Comparison of ENCODE assay signal across 16 cellular contexts in genomic region chr10:129506101-129506797, GRCh38. TPM values are rescaled to one million over a fixed set of nuclear protein-coding genes. Genes with fewer than 3 reads are reported as not detected.
A peak's percentile ranks its signal among the peaks of the same experiment; 100 is the strongest.
DNase-seq lines count a peak whose midpoint lies in the region; TF ChIP-seq lines count a peak whose summit lies in the region.
"Had no signal": no experiment of that assay in that cellular context is flagged by ENCODE, and none has a peak within 500 bp of the region (broad histone marks: within the 10 kb centered on the region; RNA-seq: fewer than 3 reads in every experiment).

No MANE protein-coding gene starts in this region.

- H4K20me1 ChIP-seq in BLaER1 treated with 17β-estradiol and CSF1 and Interleukin-3, amounts not matched to agents 10 nM and 100 nM, result peaks cover 0 to 10% (median 4%) of the 10 kb centered on the region in 11 experiments; a peak in 4 of 22 replicates
- H4K20me1 ChIP-seq in Loucy (ENCODE audit: insufficient read depth, low read length, poor library complexity, severe bottlenecking), result no peaks in the 10 kb centered on the region

- TF ChIP-seq CTCF in Loucy (conservative IDR thresholded peaks at IDR 0.05; ENCODE audit: low read length) (no peak), esophagus muscularis mucosa (IDR thresholded peaks at IDR 0.05) (no peak), GM10248 (IDR thresholded peaks at IDR 0.05; ENCODE audit: control extremely low read depth, extremely low read depth, low read depth, missing control alignments) (no peak)

- DNase-seq in esophagus muscularis mucosa (ENCODE audit: extremely low spot score), result peak; percentile 55
- no peak for DNase-seq in neuronal stem cell (ENCODE audit: low spot score)
- no peak for DNase-seq in NCI-H524 (lab: John Stamatoyannopoulos, UW)
- DNase-seq in GM10248 (ENCODE audit: extremely low spot score), result no peak
- no peak for DNase-seq in HuH-7.5 (ENCODE audit: low spot score)
- no peak for DNase-seq in NCI-H82 (lab: John Stamatoyannopoulos, UW)
- DNase-seq: Calu3; CD4-positive, alpha-beta T cell; DMS79 treated with DMSO at 0.1 percent for 48 hours; GF-D8; H9 had no signal

- H3K9me2 ChIP-seq in Loucy (replicated peaks; ENCODE audit: low read depth, low read length), result no peaks in the 10 kb centered on the region

- no peak overlapping the region for H3K27ac ChIP-seq in BLaER1 treated with 17β-estradiol and CSF1 and Interleukin-3, amounts not matched to agents 10 nM and 100 nM
- H3K27ac ChIP-seq in esophagus muscularis mucosa (replicated peaks in 1 of 4) (no peak overlapping the region), neuronal stem cell (replicated peaks; ENCODE audit: low read length) (no peak overlapping the region)
- H3K27ac ChIP-seq: C4-2B had no signal

- no peak overlapping the region for H3K18ac ChIP-seq in neuronal stem cell (ENCODE audit: low read length)

- H3K9ac ChIP-seq in BLaER1 treated with 17β-estradiol and CSF1 and Interleukin-3, amounts not matched to agents 10 nM and 100 nM, result no peak overlapping the region
- H3K9ac ChIP-seq in Loucy (ENCODE audit: low read depth, low read length, poor library complexity, severe bottlenecking) (no peak overlapping the region), neuronal stem cell (ENCODE audit: low read depth, low read length, poor library complexity) (no peak overlapping the region)

- no peak overlapping the region for H3K4me3 ChIP-seq in BLaER1 treated with 17β-estradiol and CSF1 and Interleukin-3, amounts not matched to agents 10 nM and 100 nM
- H3K4me3 ChIP-seq in Loucy (ENCODE audit: low read length, poor library complexity, severe bottlenecking) (no peak overlapping the region), esophagus muscularis mucosa (no peak overlapping the region), neuronal stem cell (ENCODE audit: low read length in 2 of 2) (no peak overlapping the region)
- H3K4me3 ChIP-seq: GM12878 had no signal

- H2BK15ac ChIP-seq in neuronal stem cell (ENCODE audit: low read length), result no peak overlapping the region

- intact Hi-C loops in esophagus muscularis mucosa (cut with DNase I), result no loop called here

- no peak overlapping the region for H2BK5ac ChIP-seq in neuronal stem cell (ENCODE audit: low read length)

- peak overlapping the region; percentile 33 for H2AK5ac ChIP-seq in neuronal stem cell (ENCODE audit: low read depth, low read length)

- TF ChIP-seq EP300 in esophagus muscularis mucosa (IDR thresholded peaks at IDR 0.05), result no peak

- POLR2A ChIA-PET in GM10248 (lab: Yijun Ruan, JAX), result no interaction called here

- TF ChIP-seq POLR2A in esophagus muscularis mucosa (IDR thresholded peaks at IDR 0.05; ENCODE audit: low read depth), result no peak

- H3F3A ChIP-seq in Loucy (ENCODE audit: low read depth), result no peaks in the 10 kb centered on the region

- H3K79me1 ChIP-seq in neuronal stem cell (ENCODE audit: low read depth, low read length), result peaks cover 2% of the 10 kb centered on the region

- no peak overlapping the region for H3K4ac ChIP-seq in neuronal stem cell (ENCODE audit: low read length)

- H3K4me1 ChIP-seq in BLaER1 treated with 17β-estradiol and CSF1 and Interleukin-3, amounts not matched to agents 10 nM and 100 nM, result peaks cover 0 to 30% (median 20%) of the 10 kb centered on the region in 10 experiments; a peak in 18 of 20 replicates
- H3K4me1 ChIP-seq in Loucy (ENCODE audit: insufficient read depth, low read length, poor library complexity, severe bottlenecking), result peaks cover 13% of the 10 kb centered on the region
- H3K4me1 ChIP-seq in esophagus muscularis mucosa, result peaks cover 0 to 19% (median 16%) of the 10 kb centered on the region in 4 donors
- H3K4me1 ChIP-seq in neuronal stem cell (ENCODE audit: control insufficient read depth in 2 of 2, insufficient read depth in 1 of 2, low read depth in 1 of 2, low read length in 2 of 2), result no peaks in the 10 kb centered on the region

- H2AFZ ChIP-seq in Loucy (ENCODE audit: low read length), result no peak overlapping the region
- H2AFZ ChIP-seq in neuronal stem cell (ENCODE audit: low read length), result no peak overlapping the region

- CTCF ChIA-PET in GM10248 (lab: Yijun Ruan, JAX), result no interaction called here

- no peak overlapping the region for H3K23ac ChIP-seq in neuronal stem cell (ENCODE audit: low read depth, low read length, poor library complexity)

- no peak overlapping the region for H2BK12ac ChIP-seq in neuronal stem cell (ENCODE audit: low read length)

- H3K36me3 ChIP-seq in BLaER1 treated with 17β-estradiol and CSF1 and Interleukin-3, amounts not matched to agents 10 nM and 100 nM, result peaks cover 14 to 38% (median 27%) of the 10 kb centered on the region in 11 experiments; a peak in 19 of 22 replicates
- H3K36me3 ChIP-seq in Loucy (ENCODE audit: insufficient read depth, low read length), result no peaks in the 10 kb centered on the region
- no peaks in the 10 kb centered on the region for H3K36me3 ChIP-seq in esophagus muscularis mucosa
- H3K36me3 ChIP-seq in neuronal stem cell (replicated peaks in 1 of 2; ENCODE audit: control insufficient read depth in 2 of 2, insufficient read depth in 2 of 2, low read length in 2 of 2), result no peaks in the 10 kb centered on the region

- H3K14ac ChIP-seq in neuronal stem cell (ENCODE audit: low read length), result no peak overlapping the region

- H3K79me2 ChIP-seq in Loucy (ENCODE audit: insufficient read depth, low read length), result peaks cover 13% of the 10 kb centered on the region; the same call in 1 of the 2 replicates

- H4K91ac ChIP-seq in neuronal stem cell (ENCODE audit: low read depth, low read length, poor library complexity), result no peak overlapping the region

- peaks cover 45 to 64% (median 51%) of the 10 kb centered on the region in 11 experiments for H3K9me3 ChIP-seq in BLaER1 treated with 17β-estradiol and CSF1 and Interleukin-3, amounts not matched to agents 10 nM and 100 nM (replicated peaks in 1 of 11)
- H3K9me3 ChIP-seq in Loucy (ENCODE audit: insufficient read depth, low read depth, low read length), result no peaks in the 10 kb centered on the region
- H3K9me3 ChIP-seq in esophagus muscularis mucosa, result no peaks in the 10 kb centered on the region
- H3K9me3 ChIP-seq in neuronal stem cell (replicated peaks in 1 of 2; ENCODE audit: control insufficient read depth in 2 of 2, insufficient read depth in 1 of 2, low read depth in 1 of 2, low read length in 2 of 2), result peaks cover 0 to 3% of the 10 kb centered on the region in 2 donors

- no peaks in the 10 kb centered on the region for H3K27me3 ChIP-seq in BLaER1 treated with 17β-estradiol and CSF1 and Interleukin-3, amounts not matched to agents 10 nM and 100 nM
- H3K27me3 ChIP-seq in Loucy (ENCODE audit: insufficient read depth, low read length, poor library complexity, severe bottlenecking), result no peaks in the 10 kb centered on the region
- no peaks in the 10 kb centered on the region for H3K27me3 ChIP-seq in esophagus muscularis mucosa
- no peaks in the 10 kb centered on the region for H3K27me3 ChIP-seq in neuronal stem cell (ENCODE audit: control insufficient read depth in 3 of 3, insufficient read depth in 3 of 3, low read depth in 1 of 3, low read length in 3 of 3)

- no peak overlapping the region for H4K8ac ChIP-seq in neuronal stem cell (ENCODE audit: low read depth, low read length)

- 88% methylated on average over 14 of the region's 14 CpGs for WGBS in esophagus muscularis mucosa
- WGBS in neuronal stem cell (ENCODE audit: extremely low coverage in 2 of 2, insufficient read length in 2 of 2, insufficient replicate concordance in 1 of 2), 2 donors, result 100% methylated on average over 1 of the region's 14 CpGs; no CpG with 5 or more reads in 1 of the 2 donors

- H2BK120ac ChIP-seq in neuronal stem cell (ENCODE audit: low read depth, low read length), result no peak overlapping the region

- peak overlapping the region in 9 of 11 experiments; percentile 37 to 77 (median 71); a peak in 18 of 22 replicates for H3K4me2 ChIP-seq in BLaER1 treated with 17β-estradiol and CSF1 and Interleukin-3, amounts not matched to agents 10 nM and 100 nM
- H3K4me2 ChIP-seq in Loucy (ENCODE audit: low read depth, low read length, poor library complexity, severe bottlenecking), result peak overlapping the region; percentile 50
- H3K4me2 ChIP-seq in neuronal stem cell (ENCODE audit: insufficient read depth, low read length, poor library complexity, severe bottlenecking), result no peak overlapping the region

RNA-seq across cellular contexts. Expression of gene MGMT, which starts 39.2 kb away (rescaled TPM):
- total RNA-seq in esophagus muscularis mucosa, result 10 to 100 TPM; 18.4 to 30.3 (median 27.9) TPM
- polyA plus RNA-seq in neuronal stem cell (2013, experiment 1 of 2), result 17.3 TPM
- 16.8 TPM for polyA plus RNA-seq in neuronal stem cell (2013, experiment 2 of 2)
- total RNA-seq: A172 had no signal
